In the genomic region with DNA sequence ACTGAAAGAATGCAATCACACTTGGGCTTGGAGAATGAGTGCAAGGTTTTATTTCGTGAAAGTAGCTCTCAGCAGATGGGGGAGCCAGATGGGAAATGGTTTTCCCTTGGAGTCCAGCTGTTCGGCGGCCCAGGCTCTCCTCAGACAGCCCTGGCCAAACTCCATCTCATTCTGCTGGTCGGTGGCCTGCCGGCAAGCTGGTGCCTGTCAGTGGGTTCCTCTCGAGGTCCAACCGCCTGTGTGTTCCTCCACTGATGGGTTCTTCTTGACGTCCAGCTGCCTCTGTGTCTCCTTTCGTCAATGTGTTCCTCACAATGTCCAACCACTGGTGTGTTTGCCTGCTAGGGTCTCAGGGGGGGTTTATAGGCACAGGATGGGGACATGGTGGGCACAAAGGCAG, we compare ENCODE assay signal across 22 cellular contexts.
"Had no signal": no experiment of that assay in that cellular context is flagged by ENCODE, and none has a peak within 500 bp of the region (broad histone marks: within the 10 kb centered on the region; RNA-seq: fewer than 3 reads in every experiment).

No MANE protein-coding gene starts in this region.

- H3K27ac Mint-ChIP-seq: dendritic cell treated with granulocyte-macrophage colony-stimulating factor and Interleukin-4, amounts not matched to agents 40 ng/mL and 50 ng/mL, for 4 days; effector memory CD8-positive, alpha-beta T cell; endodermal cell had no signal

- DNase-seq: colonic mucosa; cortex of kidney; dermis blood vessel endothelial cell; dorsolateral prefrontal cortex; effector CD4-positive, alpha-beta T cell; effector CD8-positive, alpha-beta T cell; effector memory CD4-positive, alpha-beta T cell; effector memory CD8-positive, alpha-beta T cell; endodermal cell; erythroblast; esophagus squamous epithelium; foreskin fibroblast; foreskin keratinocyte; foreskin melanocyte; gastrocnemius medialis; glutamatergic neuron; head of caudate nucleus; heart right ventricle had no signal

- H3K9me3 Mint-ChIP-seq: dendritic cell treated with granulocyte-macrophage colony-stimulating factor and Interleukin-4, amounts not matched to agents 40 ng/mL and 50 ng/mL, for 4 days; effector memory CD8-positive, alpha-beta T cell had no signal

- ATAC-seq: effector memory CD8-positive, alpha-beta T cell; esophagus mucosa; foreskin keratinocyte; gastrocnemius medialis; gastroesophageal sphincter; heart left ventricle; heart right ventricle had no signal

- H3K27me3 Mint-ChIP-seq: dendritic cell treated with granulocyte-macrophage colony-stimulating factor and Interleukin-4, amounts not matched to agents 40 ng/mL and 50 ng/mL, for 4 days; effector memory CD8-positive, alpha-beta T cell had no signal

- H3K4me1 Mint-ChIP-seq: endodermal cell had no signal

- H3K4me3 Mint-ChIP-seq: dendritic cell treated with granulocyte-macrophage colony-stimulating factor and Interleukin-4, amounts not matched to agents 40 ng/mL and 50 ng/mL, for 4 days; effector memory CD8-positive, alpha-beta T cell; endodermal cell had no signal
